Comparison of ENCODE assay signal across 18 cellular contexts in genomic region chrX:154402622-154403127, GRCh38. TPM values are rescaled to one million over a fixed set of nuclear protein-coding genes. Genes with fewer than 3 reads are reported as not detected.
DNase-seq lines count a peak whose midpoint lies in the region; ATAC-seq, FAIRE-seq and TF ChIP-seq lines count a peak whose summit lies in the region.
"Had no signal": no experiment of that assay in that cellular context is flagged by ENCODE, and none has a peak within 500 bp of the region (broad histone marks: within the 10 kb centered on the region; RNA-seq: fewer than 3 reads in every experiment).

No MANE protein-coding gene starts in this region.

- TF ChIP-seq POLR2A in breast epithelium (IDR thresholded peaks at IDR 0.05), result no peak

- POLR2A ChIA-PET in MCF 10A (lab: Yijun Ruan, JAX), result interaction anchor here (0.7 to 1.3 kb wide), 4 partner anchors 9 to 88 kb away, joined by 3 read pairs; partner anchors contain the start of genes SLC10A3 and TAFAZZIN
- POLR2A ChIA-PET in WTC11 (lab: Charles Lee), result no interaction called here

- H3K27ac ChIP-seq in breast epithelium (peak overlapping the region; percentile 50 to 55), keratinocyte (ENCODE audit: control insufficient read depth, insufficient read depth, low read length) (peak overlapping the region; percentile 4), Karpas-422 (ENCODE audit: low read length) (no peak overlapping the region)

- no peak for DNase-seq in breast epithelium (ENCODE audit: low spot score in 2 of 2)
- no peak for DNase-seq in MCF 10A (ENCODE audit: unreplicated experiment)
- no peak for DNase-seq in WTC11 (ENCODE audit: low spot score)
- DNase-seq in keratinocyte (ENCODE audit: low read depth, low spot score), result no peak
- DNase-seq in Karpas-422, result no peak
- DNase-seq in T1000 (lab: John Stamatoyannopoulos, UW), result no peak
- DNase-seq in NCI-H1417 treated with DMSO at 0.1 percent for 48 hours (lab: John Stamatoyannopoulos, UW), result no peak
- DNase-seq: activated B cell treated with CpG ODN at 0.5 μM for 24 hours; activated CD4-positive, alpha-beta memory T cell treated with anti-CD3 and anti-CD28 coated beads for 36 hours; mesendoderm; naive thymus-derived CD8-positive, alpha-beta T cell; NCI-H187 treated with DMSO at 0.1 percent for 48 hours; NCI-H446; stimulated activated CD4-positive, alpha-beta T cell treated with anti-CD3 and anti-CD28 coated beads, Interleukin-4, amount 100 ng/mL, for 1 hour; T-helper 1 cell had no signal

- H3K9me2 ChIP-seq in Karpas-422 (replicated peaks; ENCODE audit: insufficient read depth, low read length), result no peaks in the 10 kb centered on the region

- H3K27ac Mint-ChIP-seq in MCF 10A (ENCODE audit: low read depth, unreplicated experiment), result no peak overlapping the region
- H3K27ac Mint-ChIP-seq in WTC11, result peak overlapping the region; percentile 45; the same call in 1 of the 2 replicates

- H3K79me2 ChIP-seq in keratinocyte (ENCODE audit: control insufficient read depth, insufficient read depth, low read length), result peaks cover 13% of the 10 kb centered on the region
- H3K79me2 ChIP-seq in Karpas-422 (ENCODE audit: low read length), result peaks cover 9% of the 10 kb centered on the region; the same call in 1 of the 2 replicates

- no peaks in the 10 kb centered on the region for H3K9me1 ChIP-seq in keratinocyte (ENCODE audit: control insufficient read depth, extremely low read depth, insufficient read depth, low read length)

- H3K4me2 ChIP-seq in keratinocyte (ENCODE audit: control insufficient read depth, extremely low read depth, insufficient read depth, low read depth, low read length) (no peak overlapping the region), Karpas-422 (ENCODE audit: low read depth, low read length, poor library complexity, severe bottlenecking) (no peak overlapping the region)

- H3K4me1 Mint-ChIP-seq in MCF 10A (ENCODE audit: insufficient read depth, unreplicated experiment), result peaks cover 5% of the 10 kb centered on the region
- peaks cover 16% of the 10 kb centered on the region for H3K4me1 Mint-ChIP-seq in WTC11

- no peaks in the 10 kb centered on the region for H3K4me1 ChIP-seq in breast epithelium
- H3K4me1 ChIP-seq in keratinocyte (ENCODE audit: control insufficient read depth, extremely low read depth, insufficient read depth, low read length), result peaks cover 2% of the 10 kb centered on the region
- H3K4me1 ChIP-seq in Karpas-422 (ENCODE audit: low read length), result peaks cover 11% of the 10 kb centered on the region

- dilution Hi-C loops in keratinocyte (cut with MboI; ENCODE audit: extremely low pct_ligation_motif_present, low sequenced_read_pairs), result no loop called here

- H3K36me3 Mint-ChIP-seq in MCF 10A (ENCODE audit: insufficient read depth, unreplicated experiment) (peaks cover 51% of the 10 kb centered on the region), WTC11 (peaks cover 25% of the 10 kb centered on the region)

- no peak overlapping the region for H3K4me3 ChIP-seq in breast epithelium
- no peak overlapping the region for H3K4me3 ChIP-seq in keratinocyte (ENCODE audit: control insufficient read depth in 2 of 3, extremely low read depth in 1 of 3, insufficient read depth in 2 of 3, low read depth in 1 of 3, low read length in 3 of 3)
- H3K4me3 ChIP-seq in Karpas-422 (ENCODE audit: low read length), result no peak overlapping the region
- H3K4me3 ChIP-seq: skin epidermis had no signal

- H3K27me3 ChIP-seq in breast epithelium (peaks cover 0 to 18% of the 10 kb centered on the region in 2 donors), keratinocyte (ENCODE audit: control insufficient read depth, extremely low read depth, insufficient read depth, low read length) (no peaks in the 10 kb centered on the region), Karpas-422 (ENCODE audit: low read length) (no peaks in the 10 kb centered on the region)

- no peak overlapping the region for H2AFZ ChIP-seq in keratinocyte (ENCODE audit: control insufficient read depth, low read length)
- H2AFZ ChIP-seq in Karpas-422 (ENCODE audit: low read length), result no peak overlapping the region

- intact Hi-C loops in breast epithelium (cut with DNase I; ENCODE audit: low total_unique reads) (no loop called here), MCF 10A (cut with micrococcal nuclease) (no loop called here)

- H3K27me3 Mint-ChIP-seq in MCF 10A (ENCODE audit: insufficient read depth, unreplicated experiment), result no peaks in the 10 kb centered on the region
- no peaks in the 10 kb centered on the region for H3K27me3 Mint-ChIP-seq in WTC11 (ENCODE audit: low read depth)
- H3K27me3 Mint-ChIP-seq: activated B cell treated with CpG ODN at 0.5 μM for 24 hours; activated CD4-positive, alpha-beta memory T cell treated with anti-CD3 and anti-CD28 coated beads for 36 hours; naive thymus-derived CD8-positive, alpha-beta T cell had no signal

- TF ChIP-seq CTCF in breast epithelium (IDR thresholded peaks at IDR 0.05) (no peak), MCF 10A (IDR thresholded peaks at IDR 0.05; ENCODE audit: unreplicated experiment) (no peak), WTC11 (IDR thresholded peaks at IDR 0.05) (no peak), keratinocyte (optimal IDR thresholded peaks at IDR 0.05 in 1 of 3, IDR thresholded peaks at IDR 0.05 in 1 of 3, conservative IDR thresholded peaks at IDR 0.05 in 1 of 3; ENCODE audit: extremely low read depth in 1 of 3, insufficient read depth in 2 of 3, low read length in 3 of 3) (no peak)

- H4K20me1 ChIP-seq in keratinocyte (ENCODE audit: control insufficient read depth, extremely low read depth, insufficient read depth, low read length) (no peaks in the 10 kb centered on the region), Karpas-422 (ENCODE audit: insufficient read depth, low read depth, low read length) (no peaks in the 10 kb centered on the region)

- H3K9ac ChIP-seq in keratinocyte (ENCODE audit: control insufficient read depth, extremely low read depth, insufficient read depth, low read length) (no peak overlapping the region), Karpas-422 (ENCODE audit: low read length) (no peak overlapping the region)

- no peak for FAIRE-seq in keratinocyte (lab: Jason Lieb, UNC)
- FAIRE-seq: frontal cortex had no signal

- ATAC-seq in WTC11 (peak; percentile 2), HG03135 (IDR thresholded peaks at IDR 0.05; ENCODE audit: unreplicated experiment) (no peak)
- ATAC-seq: naive thymus-derived CD8-positive, alpha-beta T cell had no signal

- CTCF ChIA-PET in MCF 10A (lab: Yijun Ruan, JAX), result interaction anchor here (0.6 to 1.5 kb wide), 3 partner anchors 29 to 388 kb away, joined by 3 to 4 read pairs (median 4); no protein-coding TSS in a partner anchor
- CTCF ChIA-PET in WTC11 (lab: Charles Lee), result interaction anchor here (1.2 kb wide), 1 partner anchor 125 kb away, joined by 5 read pairs; no protein-coding TSS in a partner anchor

- no peaks in the 10 kb centered on the region for H3K9me3 ChIP-seq in breast epithelium
- no peaks in the 10 kb centered on the region for H3K9me3 ChIP-seq in keratinocyte (ENCODE audit: control insufficient read depth, low read depth, low read length)
- H3K9me3 ChIP-seq in Karpas-422 (ENCODE audit: low read length), result no peaks in the 10 kb centered on the region

- no peaks in the 10 kb centered on the region for H3K36me3 ChIP-seq in breast epithelium
- peaks cover 6 to 18% of the 10 kb centered on the region in 2 experiments for H3K36me3 ChIP-seq in keratinocyte (ENCODE audit: control insufficient read depth in 2 of 2, extremely low read depth in 1 of 2, insufficient read depth in 2 of 2, low read length in 2 of 2)
- H3K36me3 ChIP-seq in Karpas-422 (ENCODE audit: insufficient read depth, low read length), result peaks cover 15% of the 10 kb centered on the region

- H3K4me3 Mint-ChIP-seq in MCF 10A (ENCODE audit: unreplicated experiment) (no peak overlapping the region), WTC11 (no peak overlapping the region)
- H3K4me3 Mint-ChIP-seq: activated B cell treated with CpG ODN at 0.5 μM for 24 hours; activated CD4-positive, alpha-beta memory T cell treated with anti-CD3 and anti-CD28 coated beads for 36 hours; naive thymus-derived CD8-positive, alpha-beta T cell had no signal

- BruUV-seq in MCF 10A (replicated peaks; lab: Mats Ljungman, UMichigan), result no TSS peak

- no peaks in the 10 kb centered on the region for H3K9me3 Mint-ChIP-seq in MCF 10A (ENCODE audit: unreplicated experiment)
- H3K9me3 Mint-ChIP-seq in WTC11, result no peaks in the 10 kb centered on the region
- H3K9me3 Mint-ChIP-seq: activated B cell treated with CpG ODN at 0.5 μM for 24 hours; activated CD4-positive, alpha-beta memory T cell treated with anti-CD3 and anti-CD28 coated beads for 36 hours; naive thymus-derived CD8-positive, alpha-beta T cell had no signal

RNA-seq across cellular contexts. Expression of gene RPL10, which starts 4.5 kb away (rescaled TPM):
- total RNA-seq in breast epithelium (1,000 to 10,000 TPM; 8,496 to 9,265 (median 8,695) TPM), MCF 10A (2022) (3,490 and 3,785 TPM in 2 replicates), WTC11 (2021) (2,241 to 2,474 TPM (median 2,438 TPM) in 3 replicates)
- polyA plus RNA-seq in keratinocyte, result 2,926 to 3,552 TPM (median 3,414 TPM) in 3 replicates
- polyA plus RNA-seq in keratinocyte (2011; ENCODE audit: low read depth), result 352 TPM
- polyA plus RNA-seq in keratinocyte (2011; cell fraction: cytosol; rRNA removed), result 2,144 and 3,499 TPM in 2 replicates
- polyA plus RNA-seq in keratinocyte (2011; cell fraction: nucleus; rRNA removed), result 867 and 1,022 TPM in 2 replicates
- polyA plus RNA-seq in keratinocyte (2012; ENCODE audit: low replicate concordance), result 3,096 and 4,173 TPM in 2 replicates
- 1,111 to 1,756 TPM (median 1,179 TPM) in 3 replicates for polyA minus RNA-seq in keratinocyte
- 1,700 TPM for polyA minus RNA-seq in keratinocyte (2011; cell fraction: cytosol; rRNA and poly(A)+ RNA removed)
- 302 and 306 TPM in 2 replicates for polyA minus RNA-seq in keratinocyte (2011; cell fraction: nucleus; rRNA and poly(A)+ RNA removed)
- total RNA-seq in Karpas-422 (2014; rRNA removed; shearing (Covaris generic); ENCODE audit: low replicate concordance), result 4,110 and 4,432 TPM in 2 replicates

RNA-seq across cellular contexts. Expression of gene DNASE1L1, which starts 6.4 kb away (rescaled TPM):
- total RNA-seq in breast epithelium (10 to 100 TPM; 26.2 to 44.3 (median 26.9) TPM), MCF 10A (2022) (20.5 and 21.2 TPM in 2 replicates), WTC11 (2021) (16.2 to 21.6 TPM (median 21.2 TPM) in 3 replicates)
- polyA plus RNA-seq in keratinocyte, result 16.7 to 37.6 TPM (median 17.1 TPM) in 3 replicates
- 3.3 TPM for polyA plus RNA-seq in keratinocyte (2011; ENCODE audit: low read depth)
- polyA plus RNA-seq in keratinocyte (2011; cell fraction: cytosol; rRNA removed), result 17.5 and 29.0 TPM in 2 replicates
- 26.2 and 31.3 TPM in 2 replicates for polyA plus RNA-seq in keratinocyte (2011; cell fraction: nucleus; rRNA removed)
- 16.0 and 24.6 TPM in 2 replicates for polyA plus RNA-seq in keratinocyte (2012; ENCODE audit: low replicate concordance)
- 19.7 to 50.7 TPM (median 32.4 TPM) in 3 replicates for polyA minus RNA-seq in keratinocyte
- polyA minus RNA-seq in keratinocyte (2011; cell fraction: cytosol; rRNA and poly(A)+ RNA removed), result 21.1 TPM
- polyA minus RNA-seq in keratinocyte (2011; cell fraction: nucleus; rRNA and poly(A)+ RNA removed), result 15.4 and 18.8 TPM in 2 replicates
- total RNA-seq in Karpas-422 (2014; rRNA removed; shearing (Covaris generic); ENCODE audit: low replicate concordance), result 17.6 and 30.8 TPM in 2 replicates

RNA-seq across cellular contexts. Expression of gene TAFAZZIN, which starts 8.7 kb away (rescaled TPM):
- total RNA-seq in breast epithelium (10 to 100 TPM; 27.7 to 53.7 (median 44.2) TPM), MCF 10A (2022) (48.0 and 59.1 TPM in 2 replicates), WTC11 (2021) (43.5 to 48.6 TPM (median 44.5 TPM) in 3 replicates)
- polyA plus RNA-seq in keratinocyte, result 16.3 to 20.6 TPM (median 19.9 TPM) in 3 replicates
- 15.0 TPM for polyA plus RNA-seq in keratinocyte (2011; ENCODE audit: low read depth)
- polyA plus RNA-seq in keratinocyte (2011; cell fraction: cytosol; rRNA removed), result 8.1 and 12.4 TPM in 2 replicates
- polyA plus RNA-seq in keratinocyte (2011; cell fraction: nucleus; rRNA removed), result 75.8 and 107 TPM in 2 replicates
- 17.7 and 25.9 TPM in 2 replicates for polyA plus RNA-seq in keratinocyte (2012; ENCODE audit: low replicate concordance)
- polyA minus RNA-seq in keratinocyte, result 13.2 to 20.5 TPM (median 19.7 TPM) in 3 replicates
- 15.3 TPM for polyA minus RNA-seq in keratinocyte (2011; cell fraction: cytosol; rRNA and poly(A)+ RNA removed)
- 21.4 and 26.4 TPM in 2 replicates for polyA minus RNA-seq in keratinocyte (2011; cell fraction: nucleus; rRNA and poly(A)+ RNA removed)
- 22.1 and 39.0 TPM in 2 replicates for total RNA-seq in Karpas-422 (2014; rRNA removed; shearing (Covaris generic); ENCODE audit: low replicate concordance)

RNA-seq across cellular contexts. Expression of gene EMD, which starts 23.6 kb away (rescaled TPM):
- total RNA-seq in breast epithelium, result 10 to 100 TPM; 33.8 to 48.1 (median 45.6) TPM
- 94.5 and 107 TPM in 2 replicates for total RNA-seq in MCF 10A (2022)
- 69.8 to 78.3 TPM (median 72.7 TPM) in 3 replicates for total RNA-seq in WTC11 (2021)
- polyA plus RNA-seq in keratinocyte, result 32.7 to 65.5 TPM (median 36.9 TPM) in 3 replicates
- 79.2 TPM for polyA plus RNA-seq in keratinocyte (2011; ENCODE audit: low read depth)
- 47.2 and 58.9 TPM in 2 replicates for polyA plus RNA-seq in keratinocyte (2011; cell fraction: cytosol; rRNA removed)
- 33.4 and 47.2 TPM in 2 replicates for polyA plus RNA-seq in keratinocyte (2011; cell fraction: nucleus; rRNA removed)
- 56.8 and 66.0 TPM in 2 replicates for polyA plus RNA-seq in keratinocyte (2012; ENCODE audit: low replicate concordance)
- 34.3 to 75.7 TPM (median 42.5 TPM) in 3 replicates for polyA minus RNA-seq in keratinocyte
- 49.1 TPM for polyA minus RNA-seq in keratinocyte (2011; cell fraction: cytosol; rRNA and poly(A)+ RNA removed)
- polyA minus RNA-seq in keratinocyte (2011; cell fraction: nucleus; rRNA and poly(A)+ RNA removed), result 7.7 and 12.9 TPM in 2 replicates
- 19.5 and 20.7 TPM in 2 replicates for total RNA-seq in Karpas-422 (2014; rRNA removed; shearing (Covaris generic); ENCODE audit: low replicate concordance)

RNA-seq across cellular contexts. Expression of gene ATP6AP1, which starts 25.8 kb away (rescaled TPM):
- total RNA-seq in breast epithelium (10 to 100 TPM; 31.5 to 57.1 (median 34.8) TPM), MCF 10A (2022) (48.7 and 57.0 TPM in 2 replicates), WTC11 (2021) (43.9 to 46.0 TPM (median 44.8 TPM) in 3 replicates)
- polyA plus RNA-seq in keratinocyte, result 42.4 to 85.5 TPM (median 74.1 TPM) in 3 replicates
- polyA plus RNA-seq in keratinocyte (2011; ENCODE audit: low read depth), result 57.1 TPM
- 36.9 and 42.1 TPM in 2 replicates for polyA plus RNA-seq in keratinocyte (2011; cell fraction: cytosol; rRNA removed)
- 129 and 139 TPM in 2 replicates for polyA plus RNA-seq in keratinocyte (2011; cell fraction: nucleus; rRNA removed)
- 64.5 and 102 TPM in 2 replicates for polyA plus RNA-seq in keratinocyte (2012; ENCODE audit: low replicate concordance)
- 59.4 to 119 TPM (median 99.8 TPM) in 3 replicates for polyA minus RNA-seq in keratinocyte
- polyA minus RNA-seq in keratinocyte (2011; cell fraction: cytosol; rRNA and poly(A)+ RNA removed), result 113 TPM
- polyA minus RNA-seq in keratinocyte (2011; cell fraction: nucleus; rRNA and poly(A)+ RNA removed), result 121 and 143 TPM in 2 replicates
- total RNA-seq in Karpas-422 (2014; rRNA removed; shearing (Covaris generic); ENCODE audit: low replicate concordance), result 40.0 and 46.6 TPM in 2 replicates
